11 cellular contexts compared by ENCODE assay signal in genomic region chr2:216350214-216350789, GRCh38. TPM values are rescaled to one million over a fixed set of nuclear protein-coding genes. Genes with fewer than 3 reads are reported as not detected.
DNase-seq lines count a peak whose midpoint lies in the region; ATAC-seq, FAIRE-seq and TF ChIP-seq lines count a peak whose summit lies in the region.
"Had no signal": no experiment of that assay in that cellular context is flagged by ENCODE, and none has a peak within 500 bp of the region (broad histone marks: within the 10 kb centered on the region; RNA-seq: fewer than 3 reads in every experiment).

No MANE protein-coding gene starts in this region.

- H3K4me3 Mint-ChIP-seq in CD4-positive, alpha-beta T cell: peak overlapping the region; percentile 12
- no peak overlapping the region for H3K4me3 Mint-ChIP-seq in activated naive CD8-positive, alpha-beta T cell treated with anti-CD3 and anti-CD28 coated beads, Interleukin-2, amount 10 ng/mL, durations not matched to agents 7 days and 5 days
- no peak overlapping the region; the same call in 2 of the 3 replicates for H3K4me3 Mint-ChIP-seq in GM23338

- no peaks in the 10 kb centered on the region for H3K9me3 Mint-ChIP-seq in CD4-positive, alpha-beta T cell
- no peaks in the 10 kb centered on the region for H3K9me3 Mint-ChIP-seq in activated naive CD8-positive, alpha-beta T cell treated with anti-CD3 and anti-CD28 coated beads, Interleukin-2, amount 10 ng/mL, durations not matched to agents 7 days and 5 days
- H3K9me3 Mint-ChIP-seq in GM23338: no peaks in the 10 kb centered on the region

- peak overlapping the region; percentile 78 for H3K27ac Mint-ChIP-seq in CD4-positive, alpha-beta T cell
- peak overlapping the region; percentile 85 for H3K27ac Mint-ChIP-seq in activated naive CD8-positive, alpha-beta T cell treated with anti-CD3 and anti-CD28 coated beads, Interleukin-2, amount 10 ng/mL, durations not matched to agents 7 days and 5 days
- no peak overlapping the region for H3K27ac Mint-ChIP-seq in GM23338

- H3K27ac ChIP-seq in CD4-positive, alpha-beta T cell (ENCODE audit: low read depth, low read length): no peak overlapping the region
- no peak overlapping the region for H3K27ac ChIP-seq in GM23338 (ENCODE audit: low read depth)
- H3K27ac ChIP-seq: HL-60 had no signal

- peak; percentile 15 for ATAC-seq in CD4-positive, alpha-beta T cell (ENCODE audit: poor library complexity)
- peak; percentile 64 for ATAC-seq in activated naive CD8-positive, alpha-beta T cell treated with anti-CD3 and anti-CD28 coated beads, Interleukin-2, amount 10 ng/mL, durations not matched to agents 7 days and 5 days (ENCODE audit: low read depth)
- no peak for ATAC-seq in HG02840 (IDR thresholded peaks at IDR 0.05; ENCODE audit: low FRiP score, unreplicated experiment)
- ATAC-seq in GM23338: no peak

- peak in 4 of 10 experiments; percentile 11 to 14 (median 12) for DNase-seq in CD4-positive, alpha-beta T cell
- DNase-seq in M059J (ENCODE audit: low read depth) (peak; percentile 73), lung microvascular endothelial cell (ENCODE audit: low read depth in 2 of 2) (peak; percentile 13 to 70), GM23338 (ENCODE audit: low spot score) (no peak), GM12892 (ENCODE audit: insufficient read length) (no peak), NCI-H146 (lab: John Stamatoyannopoulos, UW) (no peak)
- peak; percentile 49 for DNase-seq in activated naive CD8-positive, alpha-beta T cell treated with anti-CD3 and anti-CD28 coated beads, Interleukin-2, amount 10 ng/mL, durations not matched to agents 7 days and 5 days

- no peaks in the 10 kb centered on the region for H3K27me3 Mint-ChIP-seq in CD4-positive, alpha-beta T cell
- no peaks in the 10 kb centered on the region for H3K27me3 Mint-ChIP-seq in activated naive CD8-positive, alpha-beta T cell treated with anti-CD3 and anti-CD28 coated beads, Interleukin-2, amount 10 ng/mL, durations not matched to agents 7 days and 5 days
- peaks cover 5% of the 10 kb centered on the region for H3K27me3 Mint-ChIP-seq in GM23338 (ENCODE audit: insufficient read depth, low read depth, poor library complexity)

- no peaks in the 10 kb centered on the region for H3F3A ChIP-seq in GM23338 (replicated peaks; ENCODE audit: low read depth)

- H3K4me1 ChIP-seq in GM23338 (ENCODE audit: insufficient read depth): peaks cover 27% of the 10 kb centered on the region

- H3K36me3 ChIP-seq in GM23338 (ENCODE audit: insufficient read depth): no peaks in the 10 kb centered on the region

- peaks cover 88% of the 10 kb centered on the region for H3K4me1 Mint-ChIP-seq in CD4-positive, alpha-beta T cell (ENCODE audit: low read depth)
- peaks cover 63% of the 10 kb centered on the region for H3K4me1 Mint-ChIP-seq in activated naive CD8-positive, alpha-beta T cell treated with anti-CD3 and anti-CD28 coated beads, Interleukin-2, amount 10 ng/mL, durations not matched to agents 7 days and 5 days
- peaks cover 41% of the 10 kb centered on the region for H3K4me1 Mint-ChIP-seq in GM23338

- TF ChIP-seq POLR2A in GM12892 (IDR thresholded peaks at IDR 0.05; ENCODE audit: low read depth, low read length): no peak

- H4K20me1 ChIP-seq in GM23338 (replicated peaks; ENCODE audit: insufficient read depth): no peaks in the 10 kb centered on the region

- intact Hi-C loops in CD4-positive, alpha-beta T cell (cut with DNase I, micrococcal nuclease): loop anchor here in 1 of 2 experiments (5.0 kb wide), 1 partner anchor 62 kb away; the partner anchor contains the start of gene SMARCAL1

- H3K36me3 Mint-ChIP-seq in CD4-positive, alpha-beta T cell (ENCODE audit: low read depth): no peaks in the 10 kb centered on the region
- H3K36me3 Mint-ChIP-seq in activated naive CD8-positive, alpha-beta T cell treated with anti-CD3 and anti-CD28 coated beads, Interleukin-2, amount 10 ng/mL, durations not matched to agents 7 days and 5 days: peaks cover 3% of the 10 kb centered on the region
- no peaks in the 10 kb centered on the region for H3K36me3 Mint-ChIP-seq in GM23338 (ENCODE audit: low read depth)

- no peaks in the 10 kb centered on the region for H3K27me3 ChIP-seq in CD4-positive, alpha-beta T cell (ENCODE audit: control insufficient read depth, insufficient read depth, low read length)
- no peaks in the 10 kb centered on the region for H3K27me3 ChIP-seq in GM23338 (ENCODE audit: insufficient read depth)

- POLR2A ChIA-PET in CD4-positive, alpha-beta T cell (lab: Charles Lee): no interaction called here
- POLR2A ChIA-PET in activated naive CD8-positive, alpha-beta T cell treated with anti-CD3 and anti-CD28 coated beads, Interleukin-2, amount 10 ng/mL, durations not matched to agents 7 days and 5 days (lab: Charles Lee): interaction anchor here (0.6 kb wide), 1 partner anchor 268 kb away, joined by 5 read pairs; no protein-coding TSS in a partner anchor

- no peak for FAIRE-seq in GM12892 (lab: Jason Lieb, UNC)
- FAIRE-seq: G401.6 had no signal

- H3K79me2 ChIP-seq in GM23338 (replicated peaks; ENCODE audit: insufficient read depth): no peaks in the 10 kb centered on the region

- H3K9me3 ChIP-seq in CD4-positive, alpha-beta T cell (ENCODE audit: control insufficient read depth, low read length): no peaks in the 10 kb centered on the region

- H2AFZ ChIP-seq in GM23338: no peak overlapping the region; the same call in 1 of the 2 replicates

- no peak overlapping the region for H3K4me2 ChIP-seq in GM23338

- TF ChIP-seq CTCF in CD4-positive, alpha-beta T cell (IDR thresholded peaks at IDR 0.05): no peak
- no peak for TF ChIP-seq CTCF in GM23338 (conservative IDR thresholded peaks at IDR 0.05; ENCODE audit: low read depth in 2 of 2)

- H3K9me2 ChIP-seq in GM23338 (ENCODE audit: insufficient read depth): peaks cover 10% of the 10 kb centered on the region; the same call in 1 of the 2 replicates

- H3K4me3 ChIP-seq in GM23338: no peak overlapping the region

- CTCF ChIA-PET in CD4-positive, alpha-beta T cell (lab: Charles Lee): no interaction called here

TF ChIP-seq in GM23338, 12 proteins besides CTCF, POLR2A, EP300 and RAD21 (continues in another document):
- TF ChIP-seq EZH2phosphoT487 (IDR thresholded peaks at IDR 0.05; ENCODE audit: unreplicated experiment): no peak
- TF ChIP-seq JUNB (IDR thresholded peaks at IDR 0.05; ENCODE audit: unreplicated experiment): no peak
- TF ChIP-seq POLR2AphosphoS5 (IDR thresholded peaks at IDR 0.05; ENCODE audit: low read depth): no peak
- TF ChIP-seq CREB1 (CRISPR knock-in tag; IDR thresholded peaks at IDR 0.05; ENCODE audit: low read depth): no peak
- no peak for TF ChIP-seq STAT1 (IDR thresholded peaks at IDR 0.05; ENCODE audit: unreplicated experiment)
- no peak for TF ChIP-seq ETS1 (IDR thresholded peaks at IDR 0.05)
- TF ChIP-seq NANOG (IDR thresholded peaks at IDR 0.05; ENCODE audit: borderline replicate concordance): no peak
- TF ChIP-seq ZNF331 (CRISPR knock-in tag; IDR thresholded peaks at IDR 0.05; ENCODE audit: low read depth): no peak

RNA-seq across cellular contexts. Expression of gene MARCHF4, which starts 22.0 kb away (rescaled TPM):
- total RNA-seq in CD4-positive, alpha-beta T cell: not detected
- 5.0 and 6.5 TPM in 2 replicates for total RNA-seq in M059J (2014; rRNA removed; shearing (Covaris generic))
- not detected for total RNA-seq in activated naive CD8-positive, alpha-beta T cell treated with anti-CD3 and anti-CD28 coated beads, Interleukin-2, amount 10 ng/mL, durations not matched to agents 7 days and 5 days
- total RNA-seq in lung microvascular endothelial cell: 0.20 and 0.22 TPM in 2 replicates
- 1.1 and 1.2 TPM in 2 replicates for total RNA-seq in GM23338 (2014; rRNA removed; shearing (Covaris generic))
- polyA plus RNA-seq in GM23338 (2016; fragmentation: Nextera tagmentation; extraction: Ambion mirVana): 0.45 and 0.70 TPM in 2 replicates
- polyA plus RNA-seq in GM12892 (2012; ENCODE audit: missing spikeins): not detected
- total RNA-seq: omental fat pad had no signal

Comparison
In these comparisons a context has a peak if more than half of its experiments do, and no peak if none do; other contexts are left out.
1. ATAC-seq: peak in CD4-positive, alpha-beta T cell (single experiment) and activated naive CD8-positive, alpha-beta T cell treated with anti-CD3 and anti-CD28 coated beads, Interleukin-2, amount 10 ng/mL, durations not matched to agents 7 days and 5 days (single experiment); none in HG02840 (single experiment) and GM23338 (single experiment).
2. DNase-seq: peak in M059J (single experiment), activated naive CD8-positive, alpha-beta T cell treated with anti-CD3 and anti-CD28 coated beads, Interleukin-2, amount 10 ng/mL, durations not matched to agents 7 days and 5 days (single experiment) and lung microvascular endothelial cell (2 of 2); none in GM23338 (single experiment), GM12892 (single experiment) and NCI-H146 (single experiment).